In genomic region chr2:11830708-11831301, GRCh38 we compare ENCODE assay signal across 1 cellular context.
TF ChIP-seq lines count a peak whose summit lies in the region.

No MANE protein-coding gene starts in this region.

TF ChIP-seq in HepG2, 621 proteins besides CTCF, POLR2A, EP300 and RAD21 (continued from another document):
- TF ChIP-seq DZIP1 (CRISPR knock-in tag; IDR thresholded peaks at IDR 0.05) (no peak), ZNF652 (CRISPR knock-in tag; IDR thresholded peaks at IDR 0.05; ENCODE audit: borderline replicate concordance, low read depth) (peak; percentile 38), ATF1 (CRISPR knock-in tag; IDR thresholded peaks at IDR 0.05) (0 out of 2 replicates have a peak, but pooled peaks have one; percentile 31), ASH2L (IDR thresholded peaks at IDR 0.05; ENCODE audit: insufficient read length, low read depth, low read length) (peak; percentile 33), ZNF547 (CRISPR knock-in tag; IDR thresholded peaks at IDR 0.05) (no peak), ATRX (CRISPR knock-in tag; IDR thresholded peaks at IDR 0.05; ENCODE audit: borderline replicate concordance) (no peak), TEAD2 (CRISPR knock-in tag; IDR thresholded peaks at IDR 0.05) (no peak), REL (CRISPR knock-in tag; conservative IDR thresholded peaks at IDR 0.05) (peak; percentile 59; the same call in 1 of the 2 replicates), NR2F6 (IDR thresholded peaks at IDR 0.05) (0 out of 2 replicates have a peak, but pooled peaks have one; percentile 32), NR2F6 (CRISPR knock-in tag; IDR thresholded peaks at IDR 0.05) (no peak), CCDC6 (CRISPR knock-in tag; IDR thresholded peaks at IDR 0.05) (no peak), HMGA1 (CRISPR knock-in tag; conservative IDR thresholded peaks at IDR 0.05) (no peak), ONECUT2 (CRISPR knock-in tag; IDR thresholded peaks at IDR 0.05) (peak; percentile 80), FOXA3 (CRISPR knock-in tag; IDR thresholded peaks at IDR 0.05) (peak; percentile 77), FOXP1 (IDR thresholded peaks at IDR 0.05) (no peak), FOXP1 (CRISPR knock-in tag; IDR thresholded peaks at IDR 0.05) (peak; percentile 44)
- TF ChIP-seq, protein P1, sequence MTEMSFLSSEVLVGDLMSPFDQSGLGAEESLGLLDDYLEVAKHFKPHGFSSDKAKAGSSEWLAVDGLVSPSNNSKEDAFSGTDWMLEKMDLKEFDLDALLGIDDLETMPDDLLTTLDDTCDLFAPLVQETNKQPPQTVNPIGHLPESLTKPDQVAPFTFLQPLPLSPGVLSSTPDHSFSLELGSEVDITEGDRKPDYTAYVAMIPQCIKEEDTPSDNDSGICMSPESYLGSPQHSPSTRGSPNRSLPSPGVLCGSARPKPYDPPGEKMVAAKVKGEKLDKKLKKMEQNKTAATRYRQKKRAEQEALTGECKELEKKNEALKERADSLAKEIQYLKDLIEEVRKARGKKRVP (CRISPR knock-in tag; IDR thresholded peaks at IDR 0.05) = peak in 1 of 2 experiments; percentile 52; a peak in 1 of 4 replicates
- TF ChIP-seq, protein P2, sequence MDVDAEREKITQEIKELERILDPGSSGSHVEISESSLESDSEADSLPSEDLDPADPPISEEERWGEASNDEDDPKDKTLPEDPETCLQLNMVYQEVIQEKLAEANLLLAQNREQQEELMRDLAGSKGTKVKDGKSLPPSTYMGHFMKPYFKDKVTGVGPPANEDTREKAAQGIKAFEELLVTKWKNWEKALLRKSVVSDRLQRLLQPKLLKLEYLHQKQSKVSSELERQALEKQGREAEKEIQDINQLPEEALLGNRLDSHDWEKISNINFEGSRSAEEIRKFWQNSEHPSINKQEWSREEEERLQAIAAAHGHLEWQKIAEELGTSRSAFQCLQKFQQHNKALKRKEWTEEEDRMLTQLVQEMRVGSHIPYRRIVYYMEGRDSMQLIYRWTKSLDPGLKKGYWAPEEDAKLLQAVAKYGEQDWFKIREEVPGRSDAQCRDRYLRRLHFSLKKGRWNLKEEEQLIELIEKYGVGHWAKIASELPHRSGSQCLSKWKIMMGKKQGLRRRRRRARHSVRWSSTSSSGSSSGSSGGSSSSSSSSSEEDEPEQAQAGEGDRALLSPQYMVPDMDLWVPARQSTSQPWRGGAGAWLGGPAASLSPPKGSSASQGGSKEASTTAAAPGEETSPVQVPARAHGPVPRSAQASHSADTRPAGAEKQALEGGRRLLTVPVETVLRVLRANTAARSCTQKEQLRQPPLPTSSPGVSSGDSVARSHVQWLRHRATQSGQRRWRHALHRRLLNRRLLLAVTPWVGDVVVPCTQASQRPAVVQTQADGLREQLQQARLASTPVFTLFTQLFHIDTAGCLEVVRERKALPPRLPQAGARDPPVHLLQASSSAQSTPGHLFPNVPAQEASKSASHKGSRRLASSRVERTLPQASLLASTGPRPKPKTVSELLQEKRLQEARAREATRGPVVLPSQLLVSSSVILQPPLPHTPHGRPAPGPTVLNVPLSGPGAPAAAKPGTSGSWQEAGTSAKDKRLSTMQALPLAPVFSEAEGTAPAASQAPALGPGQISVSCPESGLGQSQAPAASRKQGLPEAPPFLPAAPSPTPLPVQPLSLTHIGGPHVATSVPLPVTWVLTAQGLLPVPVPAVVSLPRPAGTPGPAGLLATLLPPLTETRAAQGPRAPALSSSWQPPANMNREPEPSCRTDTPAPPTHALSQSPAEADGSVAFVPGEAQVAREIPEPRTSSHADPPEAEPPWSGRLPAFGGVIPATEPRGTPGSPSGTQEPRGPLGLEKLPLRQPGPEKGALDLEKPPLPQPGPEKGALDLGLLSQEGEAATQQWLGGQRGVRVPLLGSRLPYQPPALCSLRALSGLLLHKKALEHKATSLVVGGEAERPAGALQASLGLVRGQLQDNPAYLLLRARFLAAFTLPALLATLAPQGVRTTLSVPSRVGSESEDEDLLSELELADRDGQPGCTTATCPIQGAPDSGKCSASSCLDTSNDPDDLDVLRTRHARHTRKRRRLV (CRISPR knock-in tag; IDR thresholded peaks at IDR 0.05) = 0 out of 2 replicates have a peak, but pooled peaks have one; percentile 43
- TF ChIP-seq, protein P3, sequence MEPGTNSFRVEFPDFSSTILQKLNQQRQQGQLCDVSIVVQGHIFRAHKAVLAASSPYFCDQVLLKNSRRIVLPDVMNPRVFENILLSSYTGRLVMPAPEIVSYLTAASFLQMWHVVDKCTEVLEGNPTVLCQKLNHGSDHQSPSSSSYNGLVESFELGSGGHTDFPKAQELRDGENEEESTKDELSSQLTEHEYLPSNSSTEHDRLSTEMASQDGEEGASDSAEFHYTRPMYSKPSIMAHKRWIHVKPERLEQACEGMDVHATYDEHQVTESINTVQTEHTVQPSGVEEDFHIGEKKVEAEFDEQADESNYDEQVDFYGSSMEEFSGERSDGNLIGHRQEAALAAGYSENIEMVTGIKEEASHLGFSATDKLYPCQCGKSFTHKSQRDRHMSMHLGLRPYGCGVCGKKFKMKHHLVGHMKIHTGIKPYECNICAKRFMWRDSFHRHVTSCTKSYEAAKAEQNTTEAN (CRISPR knock-in tag; conservative IDR thresholded peaks at IDR 0.05) = no peak
- TF ChIP-seq, protein P4, sequence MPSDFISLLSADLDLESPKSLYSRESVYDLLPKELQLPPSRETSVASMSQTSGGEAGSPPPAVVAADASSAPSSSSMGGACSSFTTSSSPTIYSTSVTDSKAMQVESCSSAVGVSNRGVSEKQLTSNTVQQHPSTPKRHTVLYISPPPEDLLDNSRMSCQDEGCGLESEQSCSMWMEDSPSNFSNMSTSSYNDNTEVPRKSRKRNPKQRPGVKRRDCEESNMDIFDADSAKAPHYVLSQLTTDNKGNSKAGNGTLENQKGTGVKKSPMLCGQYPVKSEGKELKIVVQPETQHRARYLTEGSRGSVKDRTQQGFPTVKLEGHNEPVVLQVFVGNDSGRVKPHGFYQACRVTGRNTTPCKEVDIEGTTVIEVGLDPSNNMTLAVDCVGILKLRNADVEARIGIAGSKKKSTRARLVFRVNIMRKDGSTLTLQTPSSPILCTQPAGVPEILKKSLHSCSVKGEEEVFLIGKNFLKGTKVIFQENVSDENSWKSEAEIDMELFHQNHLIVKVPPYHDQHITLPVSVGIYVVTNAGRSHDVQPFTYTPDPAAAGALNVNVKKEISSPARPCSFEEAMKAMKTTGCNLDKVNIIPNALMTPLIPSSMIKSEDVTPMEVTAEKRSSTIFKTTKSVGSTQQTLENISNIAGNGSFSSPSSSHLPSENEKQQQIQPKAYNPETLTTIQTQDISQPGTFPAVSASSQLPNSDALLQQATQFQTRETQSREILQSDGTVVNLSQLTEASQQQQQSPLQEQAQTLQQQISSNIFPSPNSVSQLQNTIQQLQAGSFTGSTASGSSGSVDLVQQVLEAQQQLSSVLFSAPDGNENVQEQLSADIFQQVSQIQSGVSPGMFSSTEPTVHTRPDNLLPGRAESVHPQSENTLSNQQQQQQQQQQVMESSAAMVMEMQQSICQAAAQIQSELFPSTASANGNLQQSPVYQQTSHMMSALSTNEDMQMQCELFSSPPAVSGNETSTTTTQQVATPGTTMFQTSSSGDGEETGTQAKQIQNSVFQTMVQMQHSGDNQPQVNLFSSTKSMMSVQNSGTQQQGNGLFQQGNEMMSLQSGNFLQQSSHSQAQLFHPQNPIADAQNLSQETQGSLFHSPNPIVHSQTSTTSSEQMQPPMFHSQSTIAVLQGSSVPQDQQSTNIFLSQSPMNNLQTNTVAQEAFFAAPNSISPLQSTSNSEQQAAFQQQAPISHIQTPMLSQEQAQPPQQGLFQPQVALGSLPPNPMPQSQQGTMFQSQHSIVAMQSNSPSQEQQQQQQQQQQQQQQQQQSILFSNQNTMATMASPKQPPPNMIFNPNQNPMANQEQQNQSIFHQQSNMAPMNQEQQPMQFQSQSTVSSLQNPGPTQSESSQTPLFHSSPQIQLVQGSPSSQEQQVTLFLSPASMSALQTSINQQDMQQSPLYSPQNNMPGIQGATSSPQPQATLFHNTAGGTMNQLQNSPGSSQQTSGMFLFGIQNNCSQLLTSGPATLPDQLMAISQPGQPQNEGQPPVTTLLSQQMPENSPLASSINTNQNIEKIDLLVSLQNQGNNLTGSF (CRISPR knock-in tag; IDR thresholded peaks at IDR 0.05) = no peak
- TF ChIP-seq, protein P5, sequence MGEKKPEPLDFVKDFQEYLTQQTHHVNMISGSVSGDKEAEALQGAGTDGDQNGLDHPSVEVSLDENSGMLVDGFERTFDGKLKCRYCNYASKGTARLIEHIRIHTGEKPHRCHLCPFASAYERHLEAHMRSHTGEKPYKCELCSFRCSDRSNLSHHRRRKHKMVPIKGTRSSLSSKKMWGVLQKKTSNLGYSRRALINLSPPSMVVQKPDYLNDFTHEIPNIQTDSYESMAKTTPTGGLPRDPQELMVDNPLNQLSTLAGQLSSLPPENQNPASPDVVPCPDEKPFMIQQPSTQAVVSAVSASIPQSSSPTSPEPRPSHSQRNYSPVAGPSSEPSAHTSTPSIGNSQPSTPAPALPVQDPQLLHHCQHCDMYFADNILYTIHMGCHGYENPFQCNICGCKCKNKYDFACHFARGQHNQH (CRISPR knock-in tag; IDR thresholded peaks at IDR 0.05) = peak; percentile 13; the same call in 1 of the 2 replicates
TF ChIP-seq in HepG2: peak in this region for 15.
